In genomic region chr1:34050711-34051485, GRCh38 we compare ENCODE assay signal across 26 cellular contexts.
DNase-seq lines count a peak whose midpoint lies in the region; ATAC-seq, FAIRE-seq and TF ChIP-seq lines count a peak whose summit lies in the region.
"Had no signal": no experiment of that assay in that cellular context is flagged by ENCODE, and none has a peak within 500 bp of the region (broad histone marks: within the 10 kb centered on the region; RNA-seq: fewer than 3 reads in every experiment).

No MANE protein-coding gene starts in this region.

- peak; percentile 79 for DNase-seq in SK-MEL-5 (ENCODE audit: low read depth, low spot score)
- DNase-seq in frontal cortex (ENCODE audit: low spot score in 2 of 2) = no peak
- peak; percentile 62 for DNase-seq in midbrain (lab: John Stamatoyannopoulos, UW)
- DNase-seq in superior temporal gyrus (ENCODE audit: extremely low spot score) = peak; percentile 90
- DNase-seq in hepatocyte (ENCODE audit: low spot score) = no peak
- DNase-seq in T-helper 2 cell treated with Interferon-gamma antibody and Interleukin-4, amounts not matched to agents 5 μg/mL and 100 μg/mL, for 36 hours (ENCODE audit: low spot score) = no peak
- DNase-seq in NK-92 treated with Interleukin-12 subunit alpha and Interleukin-12 subunit beta, amount 100 ng/mL, for 24 hours (lab: John Stamatoyannopoulos, UW) = no peak
- DNase-seq: BE2C, EL, GF-D8, GOT3, MG63, NCI-H1048, NCI-H1436, NCI-H187 treated with DMSO at 0.1 percent for 48 hours, NCI-H2227 treated with DMSO at 0.1 percent for 48 hours, NCI-H510A, NCI-H748 treated with DMSO at 0.1 percent for 48 hours, Peyer's patch had no signal

- H3K4me3 ChIP-seq in hepatocyte = no peak overlapping the region
- H3K4me3 ChIP-seq: A549, K562, MG63, Peyer's patch had no signal

- peak; percentile 98 for FAIRE-seq in frontal cortex (lab: Jason Lieb, UNC)
- FAIRE-seq: A549, D721Med, HepG2, K562 had no signal

- no peaks in the 10 kb centered on the region for H3K36me3 Mint-ChIP-seq in T-helper 2 cell treated with Interferon-gamma antibody and Interleukin-4, amounts not matched to agents 5 μg/mL and 100 μg/mL, for 36 hours (ENCODE audit: low read depth)

- no peak overlapping the region for H3K4me2 ChIP-seq in hepatocyte
- H3K4me2 ChIP-seq: A549 had no signal

- no peaks in the 10 kb centered on the region for H3K9me3 ChIP-seq in hepatocyte (ENCODE audit: low read depth)
- H3K9me3 ChIP-seq: A549, BE2C, MG63, Peyer's patch had no signal

- ATAC-seq in GM18861 (IDR thresholded peaks at IDR 0.05; ENCODE audit: unreplicated experiment) = no peak
- ATAC-seq: A549, HCT116, HepG2, K562 had no signal

- H3K27ac Mint-ChIP-seq in T-helper 2 cell treated with Interferon-gamma antibody and Interleukin-4, amounts not matched to agents 5 μg/mL and 100 μg/mL, for 36 hours = no peak overlapping the region

- no peaks in the 10 kb centered on the region for H4K20me1 ChIP-seq in hepatocyte (ENCODE audit: insufficient read depth, poor library complexity, severe bottlenecking)

- no peak overlapping the region for H3K4me3 Mint-ChIP-seq in T-helper 2 cell treated with Interferon-gamma antibody and Interleukin-4, amounts not matched to agents 5 μg/mL and 100 μg/mL, for 36 hours

- no peak overlapping the region for H2AFZ ChIP-seq in hepatocyte

- H3K9me3 Mint-ChIP-seq in T-helper 2 cell treated with Interferon-gamma antibody and Interleukin-4, amounts not matched to agents 5 μg/mL and 100 μg/mL, for 36 hours = no peaks in the 10 kb centered on the region

- TF ChIP-seq CTCF in hepatocyte (IDR thresholded peaks at IDR 0.05; ENCODE audit: poor library complexity) = no peak

- no peaks in the 10 kb centered on the region for H3K4me1 Mint-ChIP-seq in T-helper 2 cell treated with Interferon-gamma antibody and Interleukin-4, amounts not matched to agents 5 μg/mL and 100 μg/mL, for 36 hours (ENCODE audit: low read depth)

- WGBS in hepatocyte (ENCODE audit: low lambda C conversion rate, missing lambda C conversion rate) = 75% methylated on average over 3 of the region's 3 CpGs

- no peaks in the 10 kb centered on the region for H3K36me3 ChIP-seq in hepatocyte (replicated peaks; ENCODE audit: insufficient read depth, low read depth)
- H3K36me3 ChIP-seq: BE2C, MG63, Peyer's patch had no signal

- peaks cover 2% of the 10 kb centered on the region for H3K27me3 ChIP-seq in hepatocyte
- H3K27me3 ChIP-seq: BE2C, MG63, Peyer's patch had no signal

- H3K27me3 Mint-ChIP-seq in T-helper 2 cell treated with Interferon-gamma antibody and Interleukin-4, amounts not matched to agents 5 μg/mL and 100 μg/mL, for 36 hours (ENCODE audit: low read depth) = no peaks in the 10 kb centered on the region

- H3K9me2 ChIP-seq in hepatocyte (replicated peaks; ENCODE audit: insufficient read depth) = no peaks in the 10 kb centered on the region

- in situ Hi-C loops in SK-MEL-5 (cut with HindIII; ENCODE audit: low pct_unique_long_range_greater_than_20kb, low sequenced_read_pairs) = no loop called here

- H3K27ac ChIP-seq in hepatocyte = no peak overlapping the region
- H3K27ac ChIP-seq: A549, HL-60, Peyer's patch had no signal

- no peaks in the 10 kb centered on the region for H3K4me1 ChIP-seq in hepatocyte (ENCODE audit: insufficient read depth)
- H3K4me1 ChIP-seq: A549, BE2C, Peyer's patch had no signal

- H3K79me2 ChIP-seq in hepatocyte = no peaks in the 10 kb centered on the region

Comparison
In these comparisons a context has a peak if more than half of its experiments do, and no peak if none do; other contexts are left out.
1. DNase-seq: peak in SK-MEL-5 (single experiment), midbrain (single experiment) and superior temporal gyrus (single experiment); none in frontal cortex (0 of 2), hepatocyte (single experiment), T-helper 2 cell treated with Interferon-gamma antibody and Interleukin-4, amounts not matched to agents 5 μg/mL and 100 μg/mL, for 36 hours (single experiment) and NK-92 treated with Interleukin-12 subunit alpha and Interleukin-12 subunit beta, amount 100 ng/mL, for 24 hours (single experiment).